Comparison of ENCODE assay signal across 27 cellular contexts in genomic region chr9:100718717-100719116, GRCh38.
"Had no signal": no experiment of that assay in that cellular context is flagged by ENCODE, and none has a peak within 500 bp of the region (broad histone marks: within the 10 kb centered on the region; RNA-seq: fewer than 3 reads in every experiment).

No MANE protein-coding gene starts in this region.

- H3K27me3 ChIP-seq: ovary, suprapubic skin, testis, tibial artery, transverse colon, upper lobe of left lung, uterus had no signal

- H2AFZ ChIP-seq: parathyroid adenoma had no signal

- DNase-seq: naive B cell; naive thymus-derived CD8-positive, alpha-beta T cell; nephron progenitor cell; occipital lobe; ovary; posterior cingulate gyrus; psoas muscle; right cardiac atrium; spleen; stimulated activated CD4-positive, alpha-beta T cell treated with anti-CD3 and anti-CD28 coated beads, Interleukin-12 subunit alpha, Interleukin-12 subunit beta, amount 100 ng/mL, for 4 hours; stimulated activated CD4-positive, alpha-beta T cell treated with anti-CD3 and anti-CD28 coated beads, Interleukin-1b, Interleukin-23, amount 100 ng/mL, for 48 hours; stimulated activated CD4-positive, alpha-beta T cell treated with anti-CD3 and anti-CD28 coated beads, Interleukin-4, amount 100 ng/mL, for 1 hour; stimulated activated CD4-positive, alpha-beta T cell treated with anti-CD3 and anti-CD28 coated beads, Interleukin-4, amount 100 ng/mL, for 4 hours; stimulated activated CD8-positive, alpha-beta memory T cell treated with anti-CD3 and anti-CD28 coated beads, Interleukin-4, amount 100 ng/mL, for 48 hours; stimulated activated naive CD4-positive, alpha-beta T cell; stimulated activated naive CD8-positive, alpha-beta T cell treated with anti-CD3 and anti-CD28 coated beads, Interleukin-15, amount 100 ng/mL, for 72 hours; stimulated activated naive CD8-positive, alpha-beta T cell treated with anti-CD3 and anti-CD28 coated beads, Interleukin-15, Interleukin-2, amounts not matched to agents 100 U/mL and 50 U/mL, for 24 hours; substantia nigra; testis; tibial artery; transverse colon; upper lobe of left lung; uterus had no signal

- H3K79me2 ChIP-seq: parathyroid adenoma had no signal

- H3K4me3 ChIP-seq: ovary, psoas muscle, skin epidermis, smooth muscle cell, spleen, suprapubic skin, testis, tibial artery, transverse colon, upper lobe of left lung, uterus had no signal

- H3K9ac ChIP-seq: parathyroid adenoma had no signal

- H3K4me1 ChIP-seq: parathyroid adenoma, psoas muscle, spleen, suprapubic skin, testis, tibial artery, transverse colon, upper lobe of left lung, uterus had no signal

- H3K36me3 ChIP-seq: ovary, spleen, suprapubic skin, tibial artery, transverse colon, upper lobe of left lung, uterus had no signal

- H3K9me3 ChIP-seq: ovary, psoas muscle, spleen, suprapubic skin, testis, tibial artery, transverse colon, upper lobe of left lung, uterus had no signal

- H3K27ac ChIP-seq: ovary, parathyroid adenoma, psoas muscle, skin epidermis, spleen, suprapubic skin, testis, tibial artery, transverse colon, upper lobe of left lung, uterus had no signal
